ENCODE assay signal across 14 cellular contexts in genomic region chr20:51631953-51632352, GRCh38.
A peak's percentile ranks its signal among the peaks of the same experiment; 100 is the strongest.
DNase-seq lines count a peak whose midpoint lies in the region; ATAC-seq, FAIRE-seq and TF ChIP-seq lines count a peak whose summit lies in the region.
"Had no signal": no experiment of that assay in that cellular context is flagged by ENCODE, and none has a peak within 500 bp of the region (broad histone marks: within the 10 kb centered on the region; RNA-seq: fewer than 3 reads in every experiment).

No MANE protein-coding gene starts in this region.

- FAIRE-seq in GM12892 (lab: Jason Lieb, UNC): no peak
- FAIRE-seq: H1 had no signal

- TSS peak; percentile 95 for BruUV-seq in HCT116 (replicated peaks; lab: Mats Ljungman, UMichigan)

- peak overlapping the region; percentile 82 for H3K27ac Mint-ChIP-seq in activated T-helper 2 cell treated with anti-CD3 and anti-CD28 coated beads, Interferon-gamma antibody, Interleukin-2, Interleukin-4, amounts not matched to agents 10 μg/mL and 5 μg/mL and 100 μg/mL, durations not matched to agents 14 hours and 24 hours and 36 hours
- H3K27ac Mint-ChIP-seq in immature natural killer cell (peak overlapping the region in 5 of 6 donors; percentile 63 to 79 (median 68)), glutamatergic neuron (ENCODE audit: unreplicated experiment) (no peak overlapping the region)
- peak overlapping the region in 1 of 8 donors; percentile 43 for H3K27ac Mint-ChIP-seq in CD8-positive, alpha-beta memory T cell

- TF ChIP-seq POLR2A in HCT116 (IDR thresholded peaks at IDR 0.05; ENCODE audit: borderline replicate concordance, extremely low read depth, insufficient read depth, insufficient read length): no peak
- TF ChIP-seq POLR2A in GM12892 (IDR thresholded peaks at IDR 0.05; ENCODE audit: low read depth, low read length): no peak

- no peaks in the 10 kb centered on the region for H3K27me3 ChIP-seq in HCT116 (ENCODE audit: insufficient read depth, low read length)
- H3K27me3 ChIP-seq in CD8-positive, alpha-beta memory T cell (ENCODE audit: insufficient read depth, low read length, poor library complexity, severe bottlenecking): no peaks in the 10 kb centered on the region

- TF ChIP-seq RAD21 in HCT116 (IDR thresholded peaks at IDR 0.05; ENCODE audit: low read depth): no peak

- H3K4me1 ChIP-seq in HCT116 (ENCODE audit: control insufficient read depth in 1 of 2, insufficient read depth in 2 of 2, low read length in 2 of 2): peaks cover 60 to 78% of the 10 kb centered on the region in 2 experiments
- peaks cover 10% of the 10 kb centered on the region for H3K4me1 ChIP-seq in CD8-positive, alpha-beta memory T cell (ENCODE audit: insufficient read depth, low read length)

- no peaks in the 10 kb centered on the region for H3K79me2 ChIP-seq in HCT116 (ENCODE audit: insufficient read depth, low read length)

- H3K27me3 Mint-ChIP-seq in activated T-helper 2 cell treated with anti-CD3 and anti-CD28 coated beads, Interferon-gamma antibody, Interleukin-2, Interleukin-4, amounts not matched to agents 10 μg/mL and 5 μg/mL and 100 μg/mL, durations not matched to agents 14 hours and 24 hours and 36 hours (ENCODE audit: low read depth): peaks cover 13% of the 10 kb centered on the region
- H3K27me3 Mint-ChIP-seq in immature natural killer cell (ENCODE audit: low read depth in 3 of 3) (peaks cover 2 to 9% (median 2%) of the 10 kb centered on the region in 3 donors), glutamatergic neuron (ENCODE audit: unreplicated experiment) (no peaks in the 10 kb centered on the region)
- H3K27me3 Mint-ChIP-seq in CD8-positive, alpha-beta memory T cell: peaks cover 24 to 45% of the 10 kb centered on the region in 2 donors

- no peaks in the 10 kb centered on the region for H3K36me3 ChIP-seq in HCT116 (ENCODE audit: control insufficient read depth in 1 of 2, insufficient read depth in 2 of 2, low read length in 2 of 2)
- H3K36me3 ChIP-seq in CD8-positive, alpha-beta memory T cell (ENCODE audit: insufficient read depth, low read length): no peaks in the 10 kb centered on the region

- H3K9me3 Mint-ChIP-seq in activated T-helper 2 cell treated with anti-CD3 and anti-CD28 coated beads, Interferon-gamma antibody, Interleukin-2, Interleukin-4, amounts not matched to agents 10 μg/mL and 5 μg/mL and 100 μg/mL, durations not matched to agents 14 hours and 24 hours and 36 hours: no peaks in the 10 kb centered on the region
- no peaks in the 10 kb centered on the region for H3K9me3 Mint-ChIP-seq in immature natural killer cell
- peaks cover 1% of the 10 kb centered on the region for H3K9me3 Mint-ChIP-seq in glutamatergic neuron (ENCODE audit: unreplicated experiment)
- no peaks in the 10 kb centered on the region for H3K9me3 Mint-ChIP-seq in CD8-positive, alpha-beta memory T cell

- no peak overlapping the region for H2AFZ ChIP-seq in HCT116 (ENCODE audit: low read depth, low read length, poor library complexity, severe bottlenecking)

- peaks cover 60% of the 10 kb centered on the region for H3K4me1 Mint-ChIP-seq in activated T-helper 2 cell treated with anti-CD3 and anti-CD28 coated beads, Interferon-gamma antibody, Interleukin-2, Interleukin-4, amounts not matched to agents 10 μg/mL and 5 μg/mL and 100 μg/mL, durations not matched to agents 14 hours and 24 hours and 36 hours (ENCODE audit: low read depth)
- H3K4me1 Mint-ChIP-seq in immature natural killer cell: peaks cover 28 to 37% of the 10 kb centered on the region in 2 donors
- peaks cover 2% of the 10 kb centered on the region for H3K4me1 Mint-ChIP-seq in glutamatergic neuron (ENCODE audit: low read depth, unreplicated experiment)
- peaks cover 23 to 32% (median 28%) of the 10 kb centered on the region in 3 donors for H3K4me1 Mint-ChIP-seq in CD8-positive, alpha-beta memory T cell

- H3K4me2 ChIP-seq in HCT116 (ENCODE audit: low read length): peak overlapping the region; percentile 78

- H3K9ac ChIP-seq in HCT116 (ENCODE audit: low read length): peak overlapping the region; percentile 69

- ATAC-seq in HCT116: peak; percentile 20; the same call in 1 of the 2 replicates

- intact Hi-C loops in HCT116 (cut with micrococcal nuclease): no loop called here
- intact Hi-C loops in activated T-helper 2 cell treated with anti-CD3 and anti-CD28 coated beads, Interferon-gamma antibody, Interleukin-2, Interleukin-4, amounts not matched to agents 10 μg/mL and 5 μg/mL and 100 μg/mL, durations not matched to agents 14 hours and 24 hours and 36 hours (cut with micrococcal nuclease): loop anchor here (5.0 to 10.0 kb wide), 4 partner anchors 65 to 415 kb away; no protein-coding TSS in a partner anchor

- RAD21 ChIA-PET in HCT116 (lab: Charles Lee; ENCODE audit: low non-redundant PET in 1 of 2, low total read pairs in 2 of 2, uncharacterized antibody in 2 of 2, unreplicated experiment in 2 of 2): no interaction called here

- TF ChIP-seq CTCF in HCT116 (IDR thresholded peaks at IDR 0.05 in 2 of 3, conservative IDR thresholded peaks at IDR 0.05 in 1 of 3; ENCODE audit: borderline replicate concordance in 1 of 3, insufficient read depth in 1 of 3, low read depth in 2 of 3, low read length in 2 of 3) (no peak), glutamatergic neuron (IDR thresholded peaks at IDR 0.05; ENCODE audit: partially characterized antibody, unreplicated experiment) (no peak)

- H3K27ac ChIP-seq in HCT116 (ENCODE audit: low read depth, low read length): peak overlapping the region; percentile 89
- peak overlapping the region in 11 of 21 experiments; percentile 22 to 70 (median 44) for H3K27ac ChIP-seq in skin epidermis
- H3K27ac ChIP-seq in CD8-positive, alpha-beta memory T cell (ENCODE audit: low read depth, low read length): no peak overlapping the region

- DNase-seq in HCT116 (ENCODE audit: low read depth, low spot score): no peak
- no peak for DNase-seq in activated T-helper 2 cell treated with anti-CD3 and anti-CD28 coated beads, Interferon-gamma antibody, Interleukin-2, Interleukin-4, amounts not matched to agents 10 μg/mL and 5 μg/mL and 100 μg/mL, durations not matched to agents 14 hours and 24 hours and 36 hours (ENCODE audit: low spot score)
- no peak for DNase-seq in immature natural killer cell
- no peak for DNase-seq in glutamatergic neuron
- no peak for DNase-seq in middle frontal gyrus (ENCODE audit: extremely low spot score, low spot score)
- DNase-seq in GM12892 (ENCODE audit: insufficient read length): no peak
- DNase-seq in CD8-positive, alpha-beta memory T cell: no peak
- DNase-seq: activated CD4-positive, alpha-beta T cell treated with anti-CD3 and anti-CD28 coated beads for 1 hour; activated gamma-delta T cell; COR-L47; NCI-H82; retina had no signal

- POLR2A ChIA-PET in HCT116 (lab: Charles Lee): no interaction called here
- POLR2A ChIA-PET in CD8-positive, alpha-beta memory T cell (lab: Charles Lee): no interaction called here

- CTCF ChIA-PET in HCT116 (lab: Charles Lee): no interaction called here
- CTCF ChIA-PET in CD8-positive, alpha-beta memory T cell (lab: Charles Lee): no interaction called here

- no peaks in the 10 kb centered on the region for H3K9me2 ChIP-seq in HCT116 (ENCODE audit: insufficient read depth)

- H4K20me1 ChIP-seq in HCT116 (ENCODE audit: insufficient read depth): no peaks in the 10 kb centered on the region

- no peak overlapping the region for H3K4me3 Mint-ChIP-seq in activated T-helper 2 cell treated with anti-CD3 and anti-CD28 coated beads, Interferon-gamma antibody, Interleukin-2, Interleukin-4, amounts not matched to agents 10 μg/mL and 5 μg/mL and 100 μg/mL, durations not matched to agents 14 hours and 24 hours and 36 hours (ENCODE audit: low read depth)
- peak overlapping the region in 3 of 5 donors; percentile 58 to 71 (median 61) for H3K4me3 Mint-ChIP-seq in immature natural killer cell
- no peak overlapping the region for H3K4me3 Mint-ChIP-seq in glutamatergic neuron (ENCODE audit: unreplicated experiment)
- no peak overlapping the region for H3K4me3 Mint-ChIP-seq in CD8-positive, alpha-beta memory T cell

- peaks cover 5% of the 10 kb centered on the region for H3K36me3 Mint-ChIP-seq in activated T-helper 2 cell treated with anti-CD3 and anti-CD28 coated beads, Interferon-gamma antibody, Interleukin-2, Interleukin-4, amounts not matched to agents 10 μg/mL and 5 μg/mL and 100 μg/mL, durations not matched to agents 14 hours and 24 hours and 36 hours (ENCODE audit: low read depth)
- H3K36me3 Mint-ChIP-seq in immature natural killer cell (peaks cover 4 to 10% (median 6%) of the 10 kb centered on the region in 3 donors), glutamatergic neuron (ENCODE audit: unreplicated experiment) (no peaks in the 10 kb centered on the region)
- H3K36me3 Mint-ChIP-seq in CD8-positive, alpha-beta memory T cell: peaks cover 0 to 4% (median 2%) of the 10 kb centered on the region in 3 donors

- H3K4me3 ChIP-seq in HCT116 (replicated peaks in 1 of 2; ENCODE audit: low read depth in 1 of 2, low read length in 2 of 2) (peak overlapping the region in 1 of 2 experiments; percentile 35; a peak in 1 of 4 replicates), skin epidermis (no peak overlapping the region)
- H3K4me3 ChIP-seq in CD8-positive, alpha-beta memory T cell (ENCODE audit: low read length): no peak overlapping the region

- no peaks in the 10 kb centered on the region for H3K9me3 ChIP-seq in HCT116 (ENCODE audit: control insufficient read depth in 1 of 2, insufficient read depth in 1 of 2, low read depth in 1 of 2, low read length in 2 of 2)
- no peaks in the 10 kb centered on the region for H3K9me3 ChIP-seq in CD8-positive, alpha-beta memory T cell (ENCODE audit: low read length)

TF ChIP-seq in HCT116, 20 proteins besides CTCF, POLR2A, EP300 and RAD21 (continues in another document):
- no peak for TF ChIP-seq ELF1 (IDR thresholded peaks at IDR 0.05; ENCODE audit: borderline replicate concordance, low read depth)
- TF ChIP-seq FOSL1 (IDR thresholded peaks at IDR 0.05; ENCODE audit: low read depth): no peak
- no peak for TF ChIP-seq ZNF274 (IDR thresholded peaks at IDR 0.05; ENCODE audit: low read depth, low read length)
- TF ChIP-seq SRF (IDR thresholded peaks at IDR 0.05; ENCODE audit: low read depth): no peak
- no peak for TF ChIP-seq TCF7L2 (IDR thresholded peaks at IDR 0.05; ENCODE audit: borderline replicate concordance, extremely low read depth, insufficient read depth, insufficient read length)
- no peak for TF ChIP-seq SIN3A (IDR thresholded peaks at IDR 0.05; ENCODE audit: low read depth)
- TF ChIP-seq EZH2 (IDR thresholded peaks at IDR 0.05): no peak
- TF ChIP-seq JUND (IDR thresholded peaks at IDR 0.05): no peak
- no peak for TF ChIP-seq CEBPB (IDR thresholded peaks at IDR 0.05; ENCODE audit: low read depth)

Comparison
In these comparisons a context has a peak if more than half of its experiments do, and no peak if none do; other contexts are left out.
1. H3K4me3 Mint-ChIP-seq: peak in immature natural killer cell (3 of 5); none in activated T-helper 2 cell treated with anti-CD3 and anti-CD28 coated beads, Interferon-gamma antibody, Interleukin-2, Interleukin-4, amounts not matched to agents 10 μg/mL and 5 μg/mL and 100 μg/mL, durations not matched to agents 14 hours and 24 hours and 36 hours (single experiment), glutamatergic neuron (single experiment) and CD8-positive, alpha-beta memory T cell (0 of 7).